Comparison of ENCODE assay signal across 1 cellular context in the genomic region with DNA sequence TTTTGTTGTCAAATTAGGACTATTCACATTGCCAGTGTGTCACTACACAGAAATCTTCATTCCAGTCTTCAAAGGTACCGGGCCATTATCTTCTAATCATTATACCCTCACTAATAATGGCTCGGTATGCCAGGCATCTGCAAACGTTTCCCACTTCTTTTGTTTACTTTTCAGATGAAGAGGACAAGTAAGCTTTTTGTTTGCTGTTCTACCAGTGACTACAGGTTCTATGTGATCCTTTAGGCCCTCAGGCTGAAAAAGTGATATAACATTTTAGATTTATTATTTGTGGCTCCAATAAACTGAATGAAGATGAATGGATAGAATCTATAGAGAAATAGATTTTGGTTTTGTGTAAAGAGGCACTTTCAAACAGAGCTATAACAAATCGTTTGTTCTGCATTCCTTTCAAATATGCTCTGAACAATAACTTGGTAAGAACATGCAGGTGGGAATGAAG.
TF ChIP-seq lines count a peak whose summit lies in the region.

No MANE protein-coding gene starts in this region.

TF ChIP-seq in HepG2, 621 proteins besides CTCF, POLR2A, EP300 and RAD21 (continues in another document):
- 0 out of 2 replicates have a peak, but pooled peaks have one; percentile 20 for TF ChIP-seq HOXA3 (CRISPR knock-in tag; IDR thresholded peaks at IDR 0.05)
- peak; percentile 44 for TF ChIP-seq HNF4A (CRISPR knock-in tag; IDR thresholded peaks at IDR 0.05)
- TF ChIP-seq CBX2 (IDR thresholded peaks at IDR 0.05; ENCODE audit: low read depth, low read length), result no peak
- TF ChIP-seq CBX2 (CRISPR knock-in tag; IDR thresholded peaks at IDR 0.05; ENCODE audit: low read depth), result no peak
- no peak for TF ChIP-seq ZNF234 (CRISPR knock-in tag; conservative IDR thresholded peaks at IDR 0.05)
- TF ChIP-seq ASH2L (IDR thresholded peaks at IDR 0.05; ENCODE audit: insufficient read length, low read depth, low read length), result peak; percentile 85
- TF ChIP-seq SOX6 (IDR thresholded peaks at IDR 0.05), result no peak
- TF ChIP-seq SOX6 (CRISPR knock-in tag; IDR thresholded peaks at IDR 0.05), result peak; percentile 100
- peak; percentile 32; the same call in 1 of the 2 replicates for TF ChIP-seq ZNF644 (CRISPR knock-in tag; IDR thresholded peaks at IDR 0.05; ENCODE audit: low read depth)
- TF ChIP-seq JARID2 (CRISPR knock-in tag; IDR thresholded peaks at IDR 0.05; ENCODE audit: insufficient replicate concordance), result no peak
- peak; percentile 37; the same call in 1 of the 2 replicates for TF ChIP-seq FOXK1 (CRISPR knock-in tag; IDR thresholded peaks at IDR 0.05; ENCODE audit: borderline replicate concordance, low read depth)
- TF ChIP-seq HDAC2 (CRISPR knock-in tag; IDR thresholded peaks at IDR 0.05), result peak; percentile 90
- TF ChIP-seq, protein P1, sequence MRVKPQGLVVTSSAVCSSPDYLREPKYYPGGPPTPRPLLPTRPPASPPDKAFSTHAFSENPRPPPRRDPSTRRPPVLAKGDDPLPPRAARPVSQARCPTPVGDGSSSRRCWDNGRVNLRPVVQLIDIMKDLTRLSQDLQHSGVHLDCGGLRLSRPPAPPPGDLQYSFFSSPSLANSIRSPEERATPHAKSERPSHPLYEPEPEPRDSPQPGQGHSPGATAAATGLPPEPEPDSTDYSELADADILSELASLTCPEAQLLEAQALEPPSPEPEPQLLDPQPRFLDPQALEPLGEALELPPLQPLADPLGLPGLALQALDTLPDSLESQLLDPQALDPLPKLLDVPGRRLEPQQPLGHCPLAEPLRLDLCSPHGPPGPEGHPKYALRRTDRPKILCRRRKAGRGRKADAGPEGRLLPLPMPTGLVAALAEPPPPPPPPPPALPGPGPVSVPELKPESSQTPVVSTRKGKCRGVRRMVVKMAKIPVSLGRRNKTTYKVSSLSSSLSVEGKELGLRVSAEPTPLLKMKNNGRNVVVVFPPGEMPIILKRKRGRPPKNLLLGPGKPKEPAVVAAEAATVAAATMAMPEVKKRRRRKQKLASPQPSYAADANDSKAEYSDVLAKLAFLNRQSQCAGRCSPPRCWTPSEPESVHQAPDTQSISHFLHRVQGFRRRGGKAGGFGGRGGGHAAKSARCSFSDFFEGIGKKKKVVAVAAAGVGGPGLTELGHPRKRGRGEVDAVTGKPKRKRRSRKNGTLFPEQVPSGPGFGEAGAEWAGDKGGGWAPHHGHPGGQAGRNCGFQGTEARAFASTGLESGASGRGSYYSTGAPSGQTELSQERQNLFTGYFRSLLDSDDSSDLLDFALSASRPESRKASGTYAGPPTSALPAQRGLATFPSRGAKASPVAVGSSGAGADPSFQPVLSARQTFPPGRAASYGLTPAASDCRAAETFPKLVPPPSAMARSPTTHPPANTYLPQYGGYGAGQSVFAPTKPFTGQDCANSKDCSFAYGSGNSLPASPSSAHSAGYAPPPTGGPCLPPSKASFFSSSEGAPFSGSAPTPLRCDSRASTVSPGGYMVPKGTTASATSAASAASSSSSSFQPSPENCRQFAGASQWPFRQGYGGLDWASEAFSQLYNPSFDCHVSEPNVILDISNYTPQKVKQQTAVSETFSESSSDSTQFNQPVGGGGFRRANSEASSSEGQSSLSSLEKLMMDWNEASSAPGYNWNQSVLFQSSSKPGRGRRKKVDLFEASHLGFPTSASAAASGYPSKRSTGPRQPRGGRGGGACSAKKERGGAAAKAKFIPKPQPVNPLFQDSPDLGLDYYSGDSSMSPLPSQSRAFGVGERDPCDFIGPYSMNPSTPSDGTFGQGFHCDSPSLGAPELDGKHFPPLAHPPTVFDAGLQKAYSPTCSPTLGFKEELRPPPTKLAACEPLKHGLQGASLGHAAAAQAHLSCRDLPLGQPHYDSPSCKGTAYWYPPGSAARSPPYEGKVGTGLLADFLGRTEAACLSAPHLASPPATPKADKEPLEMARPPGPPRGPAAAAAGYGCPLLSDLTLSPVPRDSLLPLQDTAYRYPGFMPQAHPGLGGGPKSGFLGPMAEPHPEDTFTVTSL (CRISPR knock-in tag; IDR thresholded peaks at IDR 0.05; ENCODE audit: borderline replicate concordance), result peak; percentile 91; the same call in 1 of the 2 replicates
- TF ChIP-seq MBD4 (IDR thresholded peaks at IDR 0.05; ENCODE audit: borderline replicate concordance, low read length), result peak; percentile 82; the same call in 1 of the 2 replicates
- TF ChIP-seq, protein P2, sequence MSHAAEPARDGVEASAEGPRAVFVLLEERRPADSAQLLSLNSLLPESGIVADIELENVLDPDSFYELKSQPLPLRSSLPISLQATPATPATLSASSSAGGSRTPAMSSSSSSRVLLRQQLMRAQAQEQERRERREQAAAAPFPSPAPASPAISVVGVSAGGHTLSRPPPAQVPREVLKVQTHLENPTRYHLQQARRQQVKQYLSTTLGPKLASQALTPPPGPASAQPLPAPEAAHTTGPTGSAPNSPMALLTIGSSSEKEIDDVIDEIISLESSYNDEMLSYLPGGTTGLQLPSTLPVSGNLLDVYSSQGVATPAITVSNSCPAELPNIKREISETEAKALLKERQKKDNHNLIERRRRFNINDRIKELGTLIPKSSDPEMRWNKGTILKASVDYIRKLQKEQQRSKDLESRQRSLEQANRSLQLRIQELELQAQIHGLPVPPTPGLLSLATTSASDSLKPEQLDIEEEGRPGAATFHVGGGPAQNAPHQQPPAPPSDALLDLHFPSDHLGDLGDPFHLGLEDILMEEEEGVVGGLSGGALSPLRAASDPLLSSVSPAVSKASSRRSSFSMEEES (CRISPR knock-in tag; IDR thresholded peaks at IDR 0.05), result peak; percentile 68
- TF ChIP-seq ERF (CRISPR knock-in tag; IDR thresholded peaks at IDR 0.05), result peak; percentile 69
- TF ChIP-seq ZNF790 (CRISPR knock-in tag; IDR thresholded peaks at IDR 0.05; ENCODE audit: borderline replicate concordance), result no peak
- TF ChIP-seq, protein P3, sequence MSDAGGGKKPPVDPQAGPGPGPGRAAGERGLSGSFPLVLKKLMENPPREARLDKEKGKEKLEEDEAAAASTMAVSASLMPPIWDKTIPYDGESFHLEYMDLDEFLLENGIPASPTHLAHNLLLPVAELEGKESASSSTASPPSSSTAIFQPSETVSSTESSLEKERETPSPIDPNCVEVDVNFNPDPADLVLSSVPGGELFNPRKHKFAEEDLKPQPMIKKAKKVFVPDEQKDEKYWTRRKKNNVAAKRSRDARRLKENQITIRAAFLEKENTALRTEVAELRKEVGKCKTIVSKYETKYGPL (CRISPR knock-in tag; IDR thresholded peaks at IDR 0.05), result 0 out of 2 replicates have a peak, but pooled peaks have one; percentile 18
- TF ChIP-seq NCOR1 (IDR thresholded peaks at IDR 0.05; ENCODE audit: borderline replicate concordance, low read length), result peak; percentile 57; the same call in 1 of the 2 replicates
- TF ChIP-seq RBM39 (IDR thresholded peaks at IDR 0.05; ENCODE audit: low read depth, low read length, poor library complexity, severe bottlenecking), result no peak
- TF ChIP-seq NFIC (IDR thresholded peaks at IDR 0.05; ENCODE audit: low read length), result peak; percentile 93
- peak; percentile 32; the same call in 1 of the 2 replicates for TF ChIP-seq ONECUT2 (CRISPR knock-in tag; IDR thresholded peaks at IDR 0.05)
- TF ChIP-seq TBX2 (CRISPR knock-in tag; IDR thresholded peaks at IDR 0.05; ENCODE audit: borderline replicate concordance), result peak; percentile 98
- TF ChIP-seq NONO (IDR thresholded peaks at IDR 0.05), result no peak
- 0 out of 2 replicates have a peak, but pooled peaks have one; percentile 12 for TF ChIP-seq NONO (CRISPR knock-in tag; conservative IDR thresholded peaks at IDR 0.05)
- TF ChIP-seq, protein P4, sequence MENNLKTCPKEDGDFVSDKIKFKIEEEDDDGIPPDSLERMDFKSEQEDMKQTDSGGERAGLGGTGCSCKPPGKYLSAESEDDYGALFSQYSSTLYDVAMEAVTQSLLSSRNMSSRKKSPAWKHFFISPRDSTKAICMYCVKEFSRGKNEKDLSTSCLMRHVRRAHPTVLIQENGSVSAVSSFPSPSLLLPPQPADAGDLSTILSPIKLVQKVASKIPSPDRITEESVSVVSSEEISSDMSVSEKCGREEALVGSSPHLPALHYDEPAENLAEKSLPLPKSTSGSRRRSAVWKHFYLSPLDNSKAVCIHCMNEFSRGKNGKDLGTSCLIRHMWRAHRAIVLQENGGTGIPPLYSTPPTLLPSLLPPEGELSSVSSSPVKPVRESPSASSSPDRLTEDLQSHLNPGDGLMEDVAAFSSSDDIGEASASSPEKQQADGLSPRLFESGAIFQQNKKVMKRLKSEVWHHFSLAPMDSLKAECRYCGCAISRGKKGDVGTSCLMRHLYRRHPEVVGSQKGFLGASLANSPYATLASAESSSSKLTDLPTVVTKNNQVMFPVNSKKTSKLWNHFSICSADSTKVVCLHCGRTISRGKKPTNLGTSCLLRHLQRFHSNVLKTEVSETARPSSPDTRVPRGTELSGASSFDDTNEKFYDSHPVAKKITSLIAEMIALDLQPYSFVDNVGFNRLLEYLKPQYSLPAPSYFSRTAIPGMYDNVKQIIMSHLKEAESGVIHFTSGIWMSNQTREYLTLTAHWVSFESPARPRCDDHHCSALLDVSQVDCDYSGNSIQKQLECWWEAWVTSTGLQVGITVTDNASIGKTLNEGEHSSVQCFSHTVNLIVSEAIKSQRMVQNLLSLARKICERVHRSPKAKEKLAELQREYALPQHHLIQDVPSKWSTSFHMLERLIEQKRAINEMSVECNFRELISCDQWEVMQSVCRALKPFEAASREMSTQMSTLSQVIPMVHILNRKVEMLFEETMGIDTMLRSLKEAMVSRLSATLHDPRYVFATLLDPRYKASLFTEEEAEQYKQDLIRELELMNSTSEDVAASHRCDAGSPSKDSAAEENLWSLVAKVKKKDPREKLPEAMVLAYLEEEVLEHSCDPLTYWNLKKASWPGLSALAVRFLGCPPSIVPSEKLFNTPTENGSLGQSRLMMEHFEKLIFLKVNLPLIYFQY (CRISPR knock-in tag; IDR thresholded peaks at IDR 0.05; ENCODE audit: borderline replicate concordance), result peak; percentile 52; the same call in 1 of the 2 replicates
- TF ChIP-seq SIX1 (CRISPR knock-in tag; IDR thresholded peaks at IDR 0.05; ENCODE audit: borderline replicate concordance), result peak; percentile 82; the same call in 1 of the 2 replicates
- TF ChIP-seq ZSCAN9 (CRISPR knock-in tag; IDR thresholded peaks at IDR 0.05; ENCODE audit: borderline replicate concordance), result peak; percentile 53; the same call in 1 of the 2 replicates
- TF ChIP-seq, protein P5, sequence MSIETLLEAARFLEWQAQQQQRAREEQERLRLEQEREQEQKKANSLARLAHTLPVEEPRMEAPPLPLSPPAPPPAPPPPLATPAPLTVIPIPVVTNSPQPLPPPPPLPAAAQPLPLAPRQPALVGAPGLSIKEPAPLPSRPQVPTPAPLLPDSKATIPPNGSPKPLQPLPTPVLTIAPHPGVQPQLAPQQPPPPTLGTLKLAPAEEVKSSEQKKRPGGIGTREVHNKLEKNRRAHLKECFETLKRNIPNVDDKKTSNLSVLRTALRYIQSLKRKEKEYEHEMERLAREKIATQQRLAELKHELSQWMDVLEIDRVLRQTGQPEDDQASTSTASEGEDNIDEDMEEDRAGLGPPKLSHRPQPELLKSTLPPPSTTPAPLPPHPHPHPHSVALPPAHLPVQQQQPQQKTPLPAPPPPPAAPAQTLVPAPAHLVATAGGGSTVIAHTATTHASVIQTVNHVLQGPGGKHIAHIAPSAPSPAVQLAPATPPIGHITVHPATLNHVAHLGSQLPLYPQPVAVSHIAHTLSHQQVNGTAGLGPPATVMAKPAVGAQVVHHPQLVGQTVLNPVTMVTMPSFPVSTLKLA (IDR thresholded peaks at IDR 0.05), result no peak
- TF ChIP-seq, protein P6, sequence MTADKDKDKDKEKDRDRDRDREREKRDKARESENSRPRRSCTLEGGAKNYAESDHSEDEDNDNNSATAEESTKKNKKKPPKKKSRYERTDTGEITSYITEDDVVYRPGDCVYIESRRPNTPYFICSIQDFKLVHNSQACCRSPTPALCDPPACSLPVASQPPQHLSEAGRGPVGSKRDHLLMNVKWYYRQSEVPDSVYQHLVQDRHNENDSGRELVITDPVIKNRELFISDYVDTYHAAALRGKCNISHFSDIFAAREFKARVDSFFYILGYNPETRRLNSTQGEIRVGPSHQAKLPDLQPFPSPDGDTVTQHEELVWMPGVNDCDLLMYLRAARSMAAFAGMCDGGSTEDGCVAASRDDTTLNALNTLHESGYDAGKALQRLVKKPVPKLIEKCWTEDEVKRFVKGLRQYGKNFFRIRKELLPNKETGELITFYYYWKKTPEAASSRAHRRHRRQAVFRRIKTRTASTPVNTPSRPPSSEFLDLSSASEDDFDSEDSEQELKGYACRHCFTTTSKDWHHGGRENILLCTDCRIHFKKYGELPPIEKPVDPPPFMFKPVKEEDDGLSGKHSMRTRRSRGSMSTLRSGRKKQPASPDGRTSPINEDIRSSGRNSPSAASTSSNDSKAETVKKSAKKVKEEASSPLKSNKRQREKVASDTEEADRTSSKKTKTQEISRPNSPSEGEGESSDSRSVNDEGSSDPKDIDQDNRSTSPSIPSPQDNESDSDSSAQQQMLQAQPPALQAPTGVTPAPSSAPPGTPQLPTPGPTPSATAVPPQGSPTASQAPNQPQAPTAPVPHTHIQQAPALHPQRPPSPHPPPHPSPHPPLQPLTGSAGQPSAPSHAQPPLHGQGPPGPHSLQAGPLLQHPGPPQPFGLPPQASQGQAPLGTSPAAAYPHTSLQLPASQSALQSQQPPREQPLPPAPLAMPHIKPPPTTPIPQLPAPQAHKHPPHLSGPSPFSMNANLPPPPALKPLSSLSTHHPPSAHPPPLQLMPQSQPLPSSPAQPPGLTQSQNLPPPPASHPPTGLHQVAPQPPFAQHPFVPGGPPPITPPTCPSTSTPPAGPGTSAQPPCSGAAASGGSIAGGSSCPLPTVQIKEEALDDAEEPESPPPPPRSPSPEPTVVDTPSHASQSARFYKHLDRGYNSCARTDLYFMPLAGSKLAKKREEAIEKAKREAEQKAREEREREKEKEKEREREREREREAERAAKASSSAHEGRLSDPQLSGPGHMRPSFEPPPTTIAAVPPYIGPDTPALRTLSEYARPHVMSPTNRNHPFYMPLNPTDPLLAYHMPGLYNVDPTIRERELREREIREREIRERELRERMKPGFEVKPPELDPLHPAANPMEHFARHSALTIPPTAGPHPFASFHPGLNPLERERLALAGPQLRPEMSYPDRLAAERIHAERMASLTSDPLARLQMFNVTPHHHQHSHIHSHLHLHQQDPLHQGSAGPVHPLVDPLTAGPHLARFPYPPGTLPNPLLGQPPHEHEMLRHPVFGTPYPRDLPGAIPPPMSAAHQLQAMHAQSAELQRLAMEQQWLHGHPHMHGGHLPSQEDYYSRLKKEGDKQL (CRISPR knock-in tag; IDR thresholded peaks at IDR 0.05; ENCODE audit: low read depth), result peak; percentile 74; the same call in 1 of the 2 replicates
- TF ChIP-seq ZNF772 (CRISPR knock-in tag; IDR thresholded peaks at IDR 0.05), result 0 out of 2 replicates have a peak, but pooled peaks have one; percentile 52
- TF ChIP-seq PITX1 (CRISPR knock-in tag; IDR thresholded peaks at IDR 0.05), result peak; percentile 80; the same call in 1 of the 2 replicates
- no peak for TF ChIP-seq KDM5A (IDR thresholded peaks at IDR 0.05; ENCODE audit: borderline replicate concordance, low read length)
- peak; percentile 83 for TF ChIP-seq TCF7L2 (IDR thresholded peaks at IDR 0.05; ENCODE audit: low read depth, low read length)
